8 cellular contexts compared by ENCODE assay signal in the genomic region with DNA sequence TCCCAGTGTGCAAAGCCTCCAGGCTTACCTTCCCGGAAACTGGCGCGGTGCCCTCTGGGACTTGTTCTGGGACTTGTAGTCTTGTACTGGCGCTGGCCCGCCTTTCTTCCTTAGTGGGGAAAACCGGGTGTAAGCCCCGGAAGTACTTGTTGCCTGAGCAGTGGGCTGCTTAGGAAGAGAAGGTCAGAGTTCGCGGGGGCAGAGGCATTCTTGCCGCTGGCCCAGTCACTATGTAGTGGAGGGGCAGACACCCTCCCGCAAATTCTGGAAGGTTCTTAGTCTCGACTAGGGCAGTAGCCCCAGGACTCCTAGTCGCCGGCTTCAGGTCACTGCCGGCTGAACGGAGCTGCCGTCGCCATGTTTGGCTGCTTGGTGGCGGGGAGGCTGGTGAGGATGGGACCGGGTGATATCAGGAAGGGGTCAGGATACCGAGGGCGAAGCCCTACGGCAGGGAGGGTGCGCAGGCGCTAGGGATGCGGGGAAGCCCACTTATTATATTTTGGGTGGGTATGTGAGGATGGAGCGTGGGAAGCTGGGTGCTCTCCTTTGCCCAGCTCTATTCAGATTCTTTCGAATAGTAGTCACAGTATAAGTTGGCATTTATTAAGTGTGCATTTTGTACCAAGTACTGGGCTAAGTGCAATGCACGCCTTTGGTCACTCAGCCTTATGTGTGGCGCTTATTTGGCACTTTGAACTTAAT. TPM values are rescaled to one million over a fixed set of nuclear protein-coding genes. Genes with fewer than 3 reads are reported as not detected.
A peak's percentile ranks its signal among the peaks of the same experiment; 100 is the strongest.
DNase-seq lines count a peak whose midpoint lies in the region; ATAC-seq and TF ChIP-seq lines count a peak whose summit lies in the region.

A gene with protein sequence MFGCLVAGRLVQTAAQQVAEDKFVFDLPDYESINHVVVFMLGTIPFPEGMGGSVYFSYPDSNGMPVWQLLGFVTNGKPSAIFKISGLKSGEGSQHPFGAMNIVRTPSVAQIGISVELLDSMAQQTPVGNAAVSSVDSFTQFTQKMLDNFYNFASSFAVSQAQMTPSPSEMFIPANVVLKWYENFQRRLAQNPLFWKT (plus strand): TSS at position 149 of the 702 bp plus-strand sequence. CDS start 209 bp downstream, at position 358.

- DNase-seq in AG10803 (ENCODE audit: low read depth), result peak; percentile 97
- peak; percentile 93 for DNase-seq in NCI-H460 (ENCODE audit: extremely low read depth, low read depth)
- DNase-seq in activated CD4-positive, CD25-positive, alpha-beta regulatory T cell treated with anti-CD3 and anti-CD28 coated beads, Interleukin-2, amount 50 U/mL, for 72 hours, result peak; percentile 84
- DNase-seq in cerebellar nuclear complex (lab: John Stamatoyannopoulos, UW), result peak; percentile 73 to 99
- DNase-seq in islet precursor cell, result peak; percentile 99
- peak; percentile 87 to 94 (median 87) for DNase-seq in stimulated activated CD4-positive, alpha-beta T cell treated with anti-CD3 and anti-CD28 coated beads, Interleukin-12 subunit alpha, Interleukin-12 subunit beta, amount 100 ng/mL, for 48 hours (ENCODE audit: low read depth in 2 of 3, low spot score in 1 of 3)

- no peak for TF ChIP-seq CTCF in AG10803 (conservative IDR thresholded peaks at IDR 0.05; ENCODE audit: low read length)

- peak within 1 kb of the TSS; percentile 90 for H3K4me3 ChIP-seq in AG10803 (ENCODE audit: low read length)

- ATAC-seq in GM19043 (IDR thresholded peaks at IDR 0.05; ENCODE audit: low read depth, unreplicated experiment), result peak; percentile 99
- ATAC-seq in HG03378 (IDR thresholded peaks at IDR 0.05; ENCODE audit: unreplicated experiment), result peak; percentile 98

RNA-seq across cellular contexts. Expression of the gene that starts here (rescaled TPM):
- total RNA-seq in NCI-H460 (2014; rRNA removed; shearing (Covaris generic)), result 39.2 and 44.9 TPM in 2 replicates
- polyA plus RNA-seq in NCI-H460 (2014; cell fraction: nucleus; rRNA removed), result 23.8 and 46.0 TPM in 2 replicates

Comparison
In these comparisons a context has a peak if more than half of its experiments do, and no peak if none do; other contexts are left out.
1. Peak in every context shown above with its lines: DNase-seq, ATAC-seq and H3K4me3 ChIP-seq.